ENCODE assay signal across 8 cellular contexts in genomic region chr2:160652236-160652635, GRCh38.
DNase-seq lines count a peak whose midpoint lies in the region; ATAC-seq and TF ChIP-seq lines count a peak whose summit lies in the region.

No MANE protein-coding gene starts in this region.

- peaks cover 16 to 40% (median 31%) of the 10 kb centered on the region in 10 experiments for H3K4me1 ChIP-seq in BLaER1 treated with 17β-estradiol and CSF1 and Interleukin-3, amounts not matched to agents 10 nM and 100 nM
- H3K4me1 ChIP-seq in IMR-90 (ENCODE audit: control insufficient read depth, insufficient read depth, low read length) (peaks cover 1% of the 10 kb centered on the region; the same call in 1 of the 2 replicates), right cardiac atrium (ENCODE audit: control insufficient read depth, insufficient read depth, low read length) (peaks cover 8% of the 10 kb centered on the region)

- no peak overlapping the region for H3K23ac ChIP-seq in IMR-90 (ENCODE audit: low read depth, low read length)

- no peaks in the 10 kb centered on the region for H3K27me3 ChIP-seq in BLaER1 treated with 17β-estradiol and CSF1 and Interleukin-3, amounts not matched to agents 10 nM and 100 nM
- H3K27me3 ChIP-seq in IMR-90 (ENCODE audit: control insufficient read depth, insufficient read depth, low read length) (no peaks in the 10 kb centered on the region), right cardiac atrium (ENCODE audit: control insufficient read depth, insufficient read depth) (no peaks in the 10 kb centered on the region)

- H3K9me3 ChIP-seq in BLaER1 treated with 17β-estradiol and CSF1 and Interleukin-3, amounts not matched to agents 10 nM and 100 nM (replicated peaks in 1 of 11): peaks cover 0 to 19% (median 0%) of the 10 kb centered on the region in 11 experiments; a peak in 8 of 22 replicates
- H3K9me3 ChIP-seq in IMR-90 (ENCODE audit: control insufficient read depth, insufficient read depth, low read length) (no peaks in the 10 kb centered on the region), right cardiac atrium (ENCODE audit: control insufficient read depth, low read length) (no peaks in the 10 kb centered on the region)

- H3K18ac ChIP-seq in IMR-90 (ENCODE audit: low read depth, low read length): no peak overlapping the region

- no peaks in the 10 kb centered on the region for H4K20me1 ChIP-seq in BLaER1 treated with 17β-estradiol and CSF1 and Interleukin-3, amounts not matched to agents 10 nM and 100 nM
- no peaks in the 10 kb centered on the region for H4K20me1 ChIP-seq in IMR-90 (ENCODE audit: insufficient read depth, low read length)

- peak overlapping the region in 10 of 11 experiments; percentile 31 to 83 (median 72); a peak in 19 of 22 replicates for H3K27ac ChIP-seq in BLaER1 treated with 17β-estradiol and CSF1 and Interleukin-3, amounts not matched to agents 10 nM and 100 nM
- no peak overlapping the region for H3K27ac ChIP-seq in IMR-90 (ENCODE audit: insufficient read depth, low read length)
- no peak overlapping the region for H3K27ac ChIP-seq in right cardiac atrium (ENCODE audit: low read length)

- in situ Hi-C loops in IMR-90 (cut with MboI; ENCODE audit: low sequenced_read_pairs): no loop called here

- no peak overlapping the region for H4K8ac ChIP-seq in IMR-90 (ENCODE audit: low read depth in 2 of 2, low read length in 2 of 2)

- CTCF ChIA-PET in IMR-90 (lab: Yijun Ruan, JAX): no interaction called here

- no peak overlapping the region for H2BK5ac ChIP-seq in IMR-90 (ENCODE audit: low read depth, low read length, poor library complexity, severe bottlenecking)

- no peak for TF ChIP-seq CTCF in IMR-90 (conservative IDR thresholded peaks at IDR 0.05; ENCODE audit: low read depth, low read length)

- no TSS peak for BruUV-seq in IMR-90 (replicated peaks; lab: Mats Ljungman, UMichigan)

- no peak overlapping the region for H2AK5ac ChIP-seq in IMR-90 (ENCODE audit: low read depth, low read length)

- no peaks in the 10 kb centered on the region for H3K79me1 ChIP-seq in IMR-90 (ENCODE audit: low read depth in 1 of 2, low read length in 2 of 2)

- H2BK20ac ChIP-seq in IMR-90 (ENCODE audit: low read depth, low read length): no peak overlapping the region

- DNase-seq in IMR-90 (no peak), right cardiac atrium (peak in 1 of 3 donors; percentile 76), NCI-H2227 treated with DMSO at 0.1 percent for 48 hours (lab: John Stamatoyannopoulos, UW) (no peak), HuH-7.5 (ENCODE audit: low spot score) (no peak), NCI-H2029 (lab: John Stamatoyannopoulos, UW) (no peak)
- peak; percentile 58 for DNase-seq in activated CD8-positive, alpha-beta memory T cell treated with anti-CD3 and anti-CD28 coated beads, Interleukin-2, amount 50 U/mL, for 4 hours
- DNase-seq in stimulated activated CD8-positive, alpha-beta memory T cell treated with anti-CD3 and anti-CD28 coated beads, Interleukin-7, amount 100 ng/mL, for 4 hours (ENCODE audit: low read depth in 2 of 2): peak; percentile 41 to 42

- peak overlapping the region in 8 of 11 experiments; percentile 11 to 62 (median 38); a peak in 11 of 22 replicates for H3K9ac ChIP-seq in BLaER1 treated with 17β-estradiol and CSF1 and Interleukin-3, amounts not matched to agents 10 nM and 100 nM
- no peak overlapping the region for H3K9ac ChIP-seq in IMR-90 (ENCODE audit: low read depth, low read length)

- POLR2A ChIA-PET in IMR-90 (lab: Charles Lee; ENCODE audit: unreplicated experiment): no interaction called here

- no peaks in the 10 kb centered on the region for H3K36me3 ChIP-seq in BLaER1 treated with 17β-estradiol and CSF1 and Interleukin-3, amounts not matched to agents 10 nM and 100 nM
- H3K36me3 ChIP-seq in IMR-90 (ENCODE audit: control insufficient read depth, insufficient read depth, low read length): no peaks in the 10 kb centered on the region

- H3K56ac ChIP-seq in IMR-90 (ENCODE audit: extremely low read depth, insufficient read depth, low read length): no peak overlapping the region

- intact Hi-C loops in IMR-90 (cut with micrococcal nuclease): no loop called here
- intact Hi-C loops in right cardiac atrium (cut with DNase I): no loop called here

- H2AK9ac ChIP-seq in IMR-90 (replicated peaks; ENCODE audit: low read depth, low read length, poor library complexity): no peak overlapping the region

- no peak overlapping the region for H4K5ac ChIP-seq in IMR-90 (ENCODE audit: low read depth, low read length)

- 79% methylated on average over 5 of the region's 5 CpGs; no CpG with 5 or more reads in 1 of the 2 experiments for WGBS in IMR-90 (ENCODE audit: extremely low coverage in 2 of 2, insufficient read length in 1 of 2), 2 experiments
- WGBS in right cardiac atrium: 45% methylated on average over 5 of the region's 5 CpGs

- no peak overlapping the region for H3K4me3 ChIP-seq in BLaER1 treated with 17β-estradiol and CSF1 and Interleukin-3, amounts not matched to agents 10 nM and 100 nM
- H3K4me3 ChIP-seq in IMR-90 (ENCODE audit: insufficient read depth, low read depth, low read length): no peak overlapping the region
- no peak overlapping the region for H3K4me3 ChIP-seq in right cardiac atrium (ENCODE audit: low read length)

- peak overlapping the region; percentile 15 to 87 (median 72) for H3K4me2 ChIP-seq in BLaER1 treated with 17β-estradiol and CSF1 and Interleukin-3, amounts not matched to agents 10 nM and 100 nM
- H3K4me2 ChIP-seq in IMR-90 (ENCODE audit: low read depth, low read length): no peak overlapping the region

- H2BK15ac ChIP-seq in IMR-90 (ENCODE audit: low read depth, low read length): no peak overlapping the region

- TF ChIP-seq RAD21 in IMR-90 (IDR thresholded peaks at IDR 0.05; ENCODE audit: low read length): no peak

- ATAC-seq in IMR-90 (ENCODE audit: low read depth) (no peak), right cardiac atrium (peak; percentile 70)

- no peak overlapping the region for H4K91ac ChIP-seq in IMR-90 (ENCODE audit: insufficient read depth, low read depth, low read length)

- dilution Hi-C loops in IMR-90 (cut with HindIII; ENCODE audit: low sequenced_read_pairs, unreplicated experiment): no loop called here

- H3K9me1 ChIP-seq in IMR-90 (ENCODE audit: insufficient read depth, low read length): peaks cover 5% of the 10 kb centered on the region; the same call in 1 of the 2 replicates

- TF ChIP-seq POLR2A in IMR-90 (IDR thresholded peaks at IDR 0.05; ENCODE audit: low read depth, low read length): no peak

- H2BK120ac ChIP-seq in IMR-90 (ENCODE audit: low read depth, low read length): no peak overlapping the region

- H3K4ac ChIP-seq in IMR-90 (ENCODE audit: low read depth, low read length): no peak overlapping the region

- H3K14ac ChIP-seq in IMR-90 (replicated peaks; ENCODE audit: low read depth, low read length): no peak overlapping the region

- H2AFZ ChIP-seq in IMR-90 (replicated peaks; ENCODE audit: low read length, poor library complexity): peak overlapping the region; percentile 37

TF ChIP-seq in IMR-90, 13 proteins besides CTCF, POLR2A, EP300 and RAD21:
- no peak for TF ChIP-seq MAFK (IDR thresholded peaks at IDR 0.05; ENCODE audit: low read depth, low read length)
- no peak for TF ChIP-seq USF2 (IDR thresholded peaks at IDR 0.05; ENCODE audit: low read depth, low read length)
- TF ChIP-seq ELK1 (IDR thresholded peaks at IDR 0.05; ENCODE audit: borderline replicate concordance, low read depth, low read length): no peak
- no peak for TF ChIP-seq MXI1 (IDR thresholded peaks at IDR 0.05; ENCODE audit: borderline replicate concordance, low read depth, low read length)
- TF ChIP-seq SMC3 (IDR thresholded peaks at IDR 0.05; ENCODE audit: low read depth, low read length): no peak
- TF ChIP-seq CEBPB (IDR thresholded peaks at IDR 0.05; ENCODE audit: low read depth, low read length): no peak
- no peak for TF ChIP-seq BHLHE40 (IDR thresholded peaks at IDR 0.05; ENCODE audit: low read depth, low read length)
- TF ChIP-seq MAZ (IDR thresholded peaks at IDR 0.05; ENCODE audit: borderline replicate concordance, low read depth, low read length): no peak
- TF ChIP-seq RCOR1 (IDR thresholded peaks at IDR 0.05; ENCODE audit: insufficient replicate concordance, low read length): no peak
- no peak for TF ChIP-seq NFE2L2 (IDR thresholded peaks at IDR 0.05; ENCODE audit: low read depth, low read length)
- no peak for TF ChIP-seq RFX5 (IDR thresholded peaks at IDR 0.05; ENCODE audit: low read depth, low read length)

Comparison
In these comparisons a context has a peak if more than half of its experiments do, and no peak if none do; other contexts are left out.
1. H3K27ac ChIP-seq: peak in BLaER1 treated with 17β-estradiol and CSF1 and Interleukin-3, amounts not matched to agents 10 nM and 100 nM (10 of 11); none in IMR-90 (single experiment) and right cardiac atrium (single experiment).
2. DNase-seq: peak in activated CD8-positive, alpha-beta memory T cell treated with anti-CD3 and anti-CD28 coated beads, Interleukin-2, amount 50 U/mL, for 4 hours (single experiment) and stimulated activated CD8-positive, alpha-beta memory T cell treated with anti-CD3 and anti-CD28 coated beads, Interleukin-7, amount 100 ng/mL, for 4 hours (2 of 2); none in IMR-90 (single experiment), NCI-H2227 treated with DMSO at 0.1 percent for 48 hours (single experiment), HuH-7.5 (single experiment) and NCI-H2029 (single experiment).